28 cellular contexts compared by ENCODE assay signal in genomic region chr1:160860840-160861505, GRCh38. TPM values are rescaled to one million over a fixed set of nuclear protein-coding genes. Genes with fewer than 3 reads are reported as not detected.
DNase-seq lines count a peak whose midpoint lies in the region; ATAC-seq, FAIRE-seq and TF ChIP-seq lines count a peak whose summit lies in the region.
"Had no signal": no experiment of that assay in that cellular context is flagged by ENCODE, and none has a peak within 500 bp of the region (broad histone marks: within the 10 kb centered on the region; RNA-seq: fewer than 3 reads in every experiment).

No MANE protein-coding gene starts in this region.

- H3K4me3 ChIP-seq in GM12878 (no peak overlapping the region), sigmoid colon (no peak overlapping the region)
- H3K4me3 ChIP-seq: stomach had no signal

- H3K36me3 ChIP-seq in GM12878 (ENCODE audit: control insufficient read depth in 2 of 2, insufficient read depth in 2 of 2, low read length in 1 of 2) (no peaks in the 10 kb centered on the region; a peak in 1 of 4 replicates), sigmoid colon (no peaks in the 10 kb centered on the region)
- H3K36me3 ChIP-seq: stomach had no signal

- no TSS peak for BruUV-seq in GM12878 (replicated peaks; lab: Mats Ljungman, UMichigan)

- H3K4me1 ChIP-seq in GM12878 (ENCODE audit: control insufficient read depth, insufficient read depth, low read length): peaks cover 17% of the 10 kb centered on the region
- no peaks in the 10 kb centered on the region for H3K4me1 ChIP-seq in sigmoid colon

- H3K27ac Mint-ChIP-seq in natural killer cell treated with Interleukin-12 subunit alpha and Interleukin-12 subunit beta and Interleukin-15 and Interleukin-18, amount 100 ng/mL, for 72 hours: peak overlapping the region; percentile 92 to 93
- H3K27ac Mint-ChIP-seq: activated CD4-positive, alpha-beta T cell treated with anti-CD3 and anti-CD28 coated beads, Interleukin-2, amount 10 ng/mL, durations not matched to agents 7 days and 5 days; activated naive CD4-positive, alpha-beta T cell treated with anti-CD3 and anti-CD28 coated beads, Interleukin-2, amount 10 ng/mL, durations not matched to agents 7 days and 5 days; nephron; progenitor cell of endocrine pancreas; type B pancreatic cell had no signal

- SMC1A ChIA-PET in GM12878 (lab: Charles Lee; ENCODE audit: uncharacterized antibody, unreplicated experiment): interaction anchor here (0.8 to 13.7 kb wide), 10 partner anchors 10 to 189 kb away, joined by 3 to 229 read pairs (median 8); partner anchors contain the start of gene ITLN2

- CTCF ChIA-PET in GM12878 (lab: Yijun Ruan, JAX): interaction anchor here (0.7 to 7.0 kb wide), 13 partner anchors 8 to 294 kb away, joined by 3 to 99 read pairs (median 6); no protein-coding TSS in a partner anchor

- WGBS in GM12878 (ENCODE audit: insufficient coverage, insufficient replicate concordance, low lambda C conversion rate, missing lambda C conversion rate): 65% methylated on average over 5 of the region's 5 CpGs
- 70 to 90% methylated on average over 5 of the region's 5 CpGs for WGBS in sigmoid colon, 2 donors

- peak; percentile 16 for FAIRE-seq in GM12891 (lab: Jason Lieb, UNC)
- no peak for FAIRE-seq in GM12878 (lab: Jason Lieb, UNC)
- FAIRE-seq: GM18507 had no signal

- intact Hi-C loops in GM12878 (cut with micrococcal nuclease; ENCODE audit: unreplicated experiment): no loop called here
- intact Hi-C loops in sigmoid colon (cut with DNase I): no loop called here

- POLR2A ChIA-PET in GM12878 (lab: Charles Lee): interaction anchor here (0.6 to 3.8 kb wide), 6 partner anchors 10 to 105 kb away, joined by 3 to 25 read pairs (median 7); no protein-coding TSS in a partner anchor

- H3K27ac ChIP-seq in GM12878 (ENCODE audit: control insufficient read depth, insufficient read depth): no peak overlapping the region
- no peak overlapping the region for H3K27ac ChIP-seq in sigmoid colon

- H3K27me3 Mint-ChIP-seq in natural killer cell treated with Interleukin-12 subunit alpha and Interleukin-12 subunit beta and Interleukin-15 and Interleukin-18, amount 100 ng/mL, for 72 hours: no peaks in the 10 kb centered on the region
- H3K27me3 Mint-ChIP-seq: activated CD4-positive, alpha-beta T cell treated with anti-CD3 and anti-CD28 coated beads, Interleukin-2, amount 10 ng/mL, durations not matched to agents 7 days and 5 days; type B pancreatic cell had no signal

- H3K36me3 Mint-ChIP-seq in natural killer cell treated with Interleukin-12 subunit alpha and Interleukin-12 subunit beta and Interleukin-15 and Interleukin-18, amount 100 ng/mL, for 72 hours: peaks cover 12% of the 10 kb centered on the region
- H3K36me3 Mint-ChIP-seq: activated naive CD4-positive, alpha-beta T cell treated with anti-CD3 and anti-CD28 coated beads, Interleukin-2, amount 10 ng/mL, durations not matched to agents 7 days and 5 days; type B pancreatic cell had no signal

- no peak for TF ChIP-seq RAD21 in GM12878 (IDR thresholded peaks at IDR 0.05; ENCODE audit: insufficient read depth, low read depth, low read length)

- no peaks in the 10 kb centered on the region for H3K79me2 ChIP-seq in GM12878 (ENCODE audit: control insufficient read depth, insufficient read depth, low read length)

- H3K4me1 Mint-ChIP-seq in natural killer cell treated with Interleukin-12 subunit alpha and Interleukin-12 subunit beta and Interleukin-15 and Interleukin-18, amount 100 ng/mL, for 72 hours (ENCODE audit: low read depth in 2 of 2): peaks cover 49 to 54% of the 10 kb centered on the region in 2 donors
- H3K4me1 Mint-ChIP-seq: nephron had no signal

- H2AFZ ChIP-seq in GM12878 (ENCODE audit: control insufficient read depth, low read depth, low read length): no peak overlapping the region

- TF ChIP-seq EP300 in GM12878 (IDR thresholded peaks at IDR 0.05; ENCODE audit: borderline replicate concordance in 1 of 2, control insufficient read depth in 1 of 2, low read depth in 2 of 2, low read length in 2 of 2) (no peak), sigmoid colon (IDR thresholded peaks at IDR 0.05) (no peak)

- H3K4me2 ChIP-seq in GM12878 (ENCODE audit: control insufficient read depth, insufficient read depth): no peak overlapping the region

- no peaks in the 10 kb centered on the region for H3K9me3 Mint-ChIP-seq in natural killer cell treated with Interleukin-12 subunit alpha and Interleukin-12 subunit beta and Interleukin-15 and Interleukin-18, amount 100 ng/mL, for 72 hours
- H3K9me3 Mint-ChIP-seq: activated CD4-positive, alpha-beta T cell treated with anti-CD3 and anti-CD28 coated beads, Interleukin-2, amount 10 ng/mL, durations not matched to agents 7 days and 5 days; activated naive CD4-positive, alpha-beta T cell treated with anti-CD3 and anti-CD28 coated beads, Interleukin-2, amount 10 ng/mL, durations not matched to agents 7 days and 5 days; nephron; type B pancreatic cell had no signal

- no peak for TF ChIP-seq POLR2A in GM12891 (IDR thresholded peaks at IDR 0.05; ENCODE audit: low read depth, low read length)
- TF ChIP-seq POLR2A in GM12878 (IDR thresholded peaks at IDR 0.05; ENCODE audit: low read depth, low read length): no peak
- no peak for TF ChIP-seq POLR2A in sigmoid colon (IDR thresholded peaks at IDR 0.05)

- RAD21 ChIA-PET in GM12878 (lab: Charles Lee; ENCODE audit: unreplicated experiment): interaction anchor here (1.1 to 4.6 kb wide), 10 partner anchors 10 to 93 kb away, joined by 4 to 50 read pairs (median 10); partner anchors contain the start of gene ITLN2

- no peaks in the 10 kb centered on the region for H4K20me1 ChIP-seq in GM12878 (ENCODE audit: control insufficient read depth, insufficient read depth)

- no peaks in the 10 kb centered on the region for H3K27me3 ChIP-seq in GM12878 (replicated peaks in 1 of 2; ENCODE audit: control insufficient read depth in 2 of 2, insufficient read depth in 2 of 2, low read length in 1 of 2)
- no peaks in the 10 kb centered on the region for H3K27me3 ChIP-seq in sigmoid colon
- H3K27me3 ChIP-seq: stomach had no signal

- peak; percentile 42 for DNase-seq in NK-92 treated with Interleukin-12 subunit alpha and Interleukin-12 subunit beta, amount 100 ng/mL, for 24 hours (lab: John Stamatoyannopoulos, UW)
- no peak for DNase-seq in NK-92 (lab: John Stamatoyannopoulos, UW; ENCODE audit: unreplicated experiment)
- no peak for DNase-seq in GM12891 (ENCODE audit: insufficient read length, low spot score)
- no peak for DNase-seq in GM12878 (ENCODE audit: low read depth, low spot score)
- DNase-seq in natural killer cell treated with Interleukin-12 subunit alpha and Interleukin-12 subunit beta and Interleukin-15 and Interleukin-18, amount 100 ng/mL, for 72 hours (ENCODE audit: low spot score): no peak
- DNase-seq in GM10266 (ENCODE audit: extremely low spot score): no peak
- DNase-seq in NCI-H1048 (lab: John Stamatoyannopoulos, UW): no peak
- no peak for DNase-seq in sigmoid colon
- DNase-seq: 8988T; activated CD4-positive, alpha-beta T cell treated with anti-CD3 and anti-CD28 coated beads, Interleukin-2, amount 10 ng/mL, durations not matched to agents 7 days and 5 days; activated naive CD4-positive, alpha-beta T cell treated with anti-CD3 and anti-CD28 coated beads, Interleukin-2, amount 10 ng/mL, durations not matched to agents 7 days and 5 days; activated T-cell treated with anti-CD3 and anti-CD28 coated beads, Interleukin-2, amount 50 U/mL, for 48 hours; AML-193; Caco-2; kidney glomerular epithelial cell; mesenchymal stem cell; MM.1S; NCI-H1930; NCI-H2227 treated with DMSO at 0.1 percent for 48 hours; NCI-H774; SHP77; stimulated activated CD4-positive, alpha-beta T cell treated with anti-CD3 and anti-CD28 coated beads, Interleukin-2, amount 100 ng/mL, for 48 hours; stomach had no signal

- TF ChIP-seq CTCF in GM12878 (IDR thresholded peaks at IDR 0.05 in 2 of 3, conservative IDR thresholded peaks at IDR 0.05 in 1 of 3; ENCODE audit: control insufficient read depth in 2 of 3, extremely low read depth in 1 of 3, insufficient read depth in 1 of 3, low read depth in 3 of 3, low read length in 3 of 3) (no peak), GM10266 (IDR thresholded peaks at IDR 0.05; ENCODE audit: control insufficient read depth, insufficient read depth, low read depth, missing control alignments) (no peak), sigmoid colon (IDR thresholded peaks at IDR 0.05) (no peak)

- ATAC-seq in GM12878: no peak
- no peak for ATAC-seq in natural killer cell treated with Interleukin-12 subunit alpha and Interleukin-12 subunit beta and Interleukin-15 and Interleukin-18, amount 100 ng/mL, for 72 hours

- H3K4me3 Mint-ChIP-seq in natural killer cell treated with Interleukin-12 subunit alpha and Interleukin-12 subunit beta and Interleukin-15 and Interleukin-18, amount 100 ng/mL, for 72 hours: peak overlapping the region; percentile 95
- H3K4me3 Mint-ChIP-seq: activated CD4-positive, alpha-beta T cell treated with anti-CD3 and anti-CD28 coated beads, Interleukin-2, amount 10 ng/mL, durations not matched to agents 7 days and 5 days; activated naive CD4-positive, alpha-beta T cell treated with anti-CD3 and anti-CD28 coated beads, Interleukin-2, amount 10 ng/mL, durations not matched to agents 7 days and 5 days; nephron; type B pancreatic cell had no signal

- H3K9me3 ChIP-seq in GM12878 (replicated peaks; ENCODE audit: control insufficient read depth, insufficient read depth, low read length) (no peaks in the 10 kb centered on the region), sigmoid colon (no peaks in the 10 kb centered on the region)
- H3K9me3 ChIP-seq: stomach had no signal

- H3K9ac ChIP-seq in GM12878 (ENCODE audit: control insufficient read depth, insufficient read depth, low read length): no peak overlapping the region

- in situ Hi-C loops in GM12878 (cut with MboI): no loop called here

RNA-seq across cellular contexts. Expression of gene CD244, which starts 1.7 kb away (rescaled TPM):
- 2.8 TPM for polyA plus RNA-seq in GM12891 (2012; ENCODE audit: low read depth, missing spikeins)
- 10.8 and 11.5 TPM in 2 replicates for total RNA-seq in GM12878 (2013; cell fraction: nucleolus; rRNA removed)
- 0.65 and 0.68 TPM in 2 replicates for total RNA-seq in GM12878 (2014; rRNA removed)
- total RNA-seq in GM12878 (2014; rRNA removed; fragmentation: Illumina TruSeq; extraction: Trizol): 0.60 and 0.67 TPM in 2 replicates
- total RNA-seq in GM12878 (2021): 0.35 and 0.80 TPM in 2 replicates
- polyA plus RNA-seq in GM12878 (2011; ENCODE audit: low read depth): 1.7 TPM
- polyA plus RNA-seq in GM12878 (2011; rRNA removed): 13.6 and 17.3 TPM in 2 replicates
- 7.1 and 7.9 TPM in 2 replicates for polyA plus RNA-seq in GM12878 (2011; cell fraction: cytosol; rRNA removed)
- polyA plus RNA-seq in GM12878 (2011; cell fraction: nucleus; rRNA removed): 10.0 and 17.8 TPM in 2 replicates
- polyA plus RNA-seq in GM12878 (2012): 0.96 and 2.8 TPM in 2 replicates
- 0.55 and 0.78 TPM in 2 replicates for polyA plus RNA-seq in GM12878 (2014; fragmentation: Illumina TruSeq; extraction: Trizol)
- under 1 TPM; 0.24 to 0.37 TPM for polyA plus RNA-seq in GM12878 (2014; fragmentation: Nextera tagmentation; extraction: Ambion mirVana)
- polyA plus RNA-seq in GM12878 (2014; rRNA removed): 0.59 and 0.77 TPM in 2 replicates
- 1 to 10 TPM in 1 of 2 experiments, under 1 TPM in 1; 0.90 to 1.2 TPM for polyA plus RNA-seq in GM12878 (2016; fragmentation: Nextera tagmentation; extraction: Ambion mirVana)
- 11.7 and 14.1 TPM in 2 replicates for polyA minus RNA-seq in GM12878 (2011; rRNA and poly(A)+ RNA removed)
- 2.3 and 4.4 TPM in 2 replicates for polyA minus RNA-seq in GM12878 (2011; cell fraction: cytosol; rRNA and poly(A)+ RNA removed)
- 4.6 and 5.7 TPM in 2 replicates for polyA minus RNA-seq in GM12878 (2011; cell fraction: nucleus; rRNA and poly(A)+ RNA removed)
- 10 to 100 TPM; 36.6 to 64.4 TPM for total RNA-seq in natural killer cell treated with Interleukin-12 subunit alpha and Interleukin-12 subunit beta and Interleukin-15 and Interleukin-18, amount 100 ng/mL, for 72 hours
- under 1 TPM in 3 of 4 donors, not detected in 1; 0.16 to 0.36 (median 0.27) TPM for total RNA-seq in sigmoid colon
- polyA plus RNA-seq in sigmoid colon: 1 to 10 TPM in 2 of 3 donors, not detected in 1; 1.0 to 1.8 TPM
- total RNA-seq: Daoy, progenitor cell of endocrine pancreas had no signal

RNA-seq across cellular contexts. Expression of gene ITLN1, which starts 24.0 kb away (rescaled TPM):
- 0.14 TPM for polyA plus RNA-seq in GM12891 (2012; ENCODE audit: low read depth, missing spikeins)
- total RNA-seq in GM12878 (2013; cell fraction: nucleolus; rRNA removed): not detected in 2 replicates
- total RNA-seq in GM12878 (2014; rRNA removed): not detected in 2 replicates
- total RNA-seq in GM12878 (2014; rRNA removed; fragmentation: Illumina TruSeq; extraction: Trizol): not detected in 2 replicates
- not detected in 2 replicates for total RNA-seq in GM12878 (2021)
- polyA plus RNA-seq in GM12878 (2011; ENCODE audit: low read depth): not detected
- not detected in 2 replicates for polyA plus RNA-seq in GM12878 (2011; rRNA removed)
- polyA plus RNA-seq in GM12878 (2011; cell fraction: cytosol; rRNA removed): not detected in 2 replicates
- not detected in 2 replicates for polyA plus RNA-seq in GM12878 (2011; cell fraction: nucleus; rRNA removed)
- not detected in 2 replicates for polyA plus RNA-seq in GM12878 (2012)
- polyA plus RNA-seq in GM12878 (2014; fragmentation: Illumina TruSeq; extraction: Trizol): not detected in 2 replicates
- polyA plus RNA-seq in GM12878 (2014; fragmentation: Nextera tagmentation; extraction: Ambion mirVana): not detected
- polyA plus RNA-seq in GM12878 (2014; rRNA removed): not detected in 2 replicates
- polyA plus RNA-seq in GM12878 (2016; fragmentation: Nextera tagmentation; extraction: Ambion mirVana): not detected
- polyA minus RNA-seq in GM12878 (2011; rRNA and poly(A)+ RNA removed): not detected in 2 replicates
- polyA minus RNA-seq in GM12878 (2011; cell fraction: cytosol; rRNA and poly(A)+ RNA removed): not detected in 2 replicates
- polyA minus RNA-seq in GM12878 (2011; cell fraction: nucleus; rRNA and poly(A)+ RNA removed): not detected in 2 replicates
- not detected for total RNA-seq in natural killer cell treated with Interleukin-12 subunit alpha and Interleukin-12 subunit beta and Interleukin-15 and Interleukin-18, amount 100 ng/mL, for 72 hours
- total RNA-seq in sigmoid colon: under 1 TPM in 2 of 4 donors, not detected in 2; 0.66 to 0.71 TPM
- 100 to 1,000 TPM; 175 to 478 (median 284) TPM for polyA plus RNA-seq in sigmoid colon
- total RNA-seq: activated CD4-positive, alpha-beta T cell treated with anti-CD3 and anti-CD28 coated beads, Interleukin-2, amount 10 ng/mL, durations not matched to agents 7 days and 5 days; Caco-2; progenitor cell of endocrine pancreas had no signal
